Comparison of ENCODE assay signal across 1 cellular context in genomic region chr9:107282759-107283620, GRCh38.
A peak's percentile ranks its signal among the peaks of the same experiment; 100 is the strongest.
TF ChIP-seq lines count a peak whose summit lies in the region.

Gene RAD23B, plus strand, starts transcription at chr9:107283279. Its CDS starts 351 bp downstream, at chr9:107283630.

TF ChIP-seq in HepG2, 621 proteins besides CTCF, POLR2A, EP300 and RAD21 (continued from another document and continues in another):
- peak; percentile 59; the same call in 1 of the 2 replicates for TF ChIP-seq PRDM15 (CRISPR knock-in tag; IDR thresholded peaks at IDR 0.05)
- TF ChIP-seq PAWR (CRISPR knock-in tag; IDR thresholded peaks at IDR 0.05; ENCODE audit: borderline replicate concordance): no peak
- no peak for TF ChIP-seq NR2F6 (IDR thresholded peaks at IDR 0.05)
- TF ChIP-seq NR2F6 (CRISPR knock-in tag; IDR thresholded peaks at IDR 0.05): peak; percentile 5; the same call in 1 of the 2 replicates
- TF ChIP-seq ZNF501 (CRISPR knock-in tag; IDR thresholded peaks at IDR 0.05): peak; percentile 72
- no peak for TF ChIP-seq HMG20A (CRISPR knock-in tag; IDR thresholded peaks at IDR 0.05; ENCODE audit: borderline replicate concordance)
- TF ChIP-seq JDP2 (CRISPR knock-in tag; IDR thresholded peaks at IDR 0.05; ENCODE audit: borderline replicate concordance): no peak; the same call in 1 of the 2 replicates
- TF ChIP-seq MIER2 (CRISPR knock-in tag; IDR thresholded peaks at IDR 0.05): no peak
- TF ChIP-seq DZIP1 (CRISPR knock-in tag; IDR thresholded peaks at IDR 0.05): peak; percentile 86; the same call in 1 of the 2 replicates
- no peak for TF ChIP-seq ZNF598 (CRISPR knock-in tag; IDR thresholded peaks at IDR 0.05; ENCODE audit: borderline replicate concordance)
- TF ChIP-seq ZNF761 (CRISPR knock-in tag; conservative IDR thresholded peaks at IDR 0.05): 0 out of 2 replicates have a peak, but pooled peaks have one; percentile 56
- TF ChIP-seq ZFP36L1 (CRISPR knock-in tag; IDR thresholded peaks at IDR 0.05): 0 out of 2 replicates have a peak, but pooled peaks have one; percentile 15
- peak; percentile 92 for TF ChIP-seq ZNF343 (CRISPR knock-in tag; IDR thresholded peaks at IDR 0.05)
- TF ChIP-seq ZFP90 (CRISPR knock-in tag; IDR thresholded peaks at IDR 0.05; ENCODE audit: borderline replicate concordance): peak; percentile 80; the same call in 1 of the 2 replicates
- peak; percentile 0 for TF ChIP-seq XRCC5 (optimal IDR thresholded peaks at IDR 0.05; ENCODE audit: low read length)
- no peak for TF ChIP-seq ZNF616 (CRISPR knock-in tag; IDR thresholded peaks at IDR 0.05; ENCODE audit: low read depth)
- TF ChIP-seq ZNF280D (CRISPR knock-in tag; IDR thresholded peaks at IDR 0.05): no peak
- TF ChIP-seq ZNF264 (CRISPR knock-in tag; IDR thresholded peaks at IDR 0.05): no peak
- peak; percentile 83; the same call in 1 of the 2 replicates for TF ChIP-seq IRF2 (CRISPR knock-in tag; IDR thresholded peaks at IDR 0.05)
- TF ChIP-seq ADNP (CRISPR knock-in tag; IDR thresholded peaks at IDR 0.05): no peak
- peak; percentile 66 for TF ChIP-seq ZNF441 (CRISPR knock-in tag; IDR thresholded peaks at IDR 0.05; ENCODE audit: borderline replicate concordance)
- TF ChIP-seq ZNF362 (CRISPR knock-in tag; IDR thresholded peaks at IDR 0.05; ENCODE audit: borderline replicate concordance): 0 out of 2 replicates have a peak, but pooled peaks have one; percentile 38
- no peak for TF ChIP-seq SMARCE1 (IDR thresholded peaks at IDR 0.05; ENCODE audit: borderline replicate concordance)
- TF ChIP-seq ZBTB7A (CRISPR knock-in tag; IDR thresholded peaks at IDR 0.05): peak; percentile 68
- TF ChIP-seq KDM2A (CRISPR knock-in tag; IDR thresholded peaks at IDR 0.05; ENCODE audit: borderline replicate concordance, low read depth): peak; percentile 80
- TF ChIP-seq GRHL1 (CRISPR knock-in tag; conservative IDR thresholded peaks at IDR 0.05): no peak
- TF ChIP-seq FOXO4 (CRISPR knock-in tag; conservative IDR thresholded peaks at IDR 0.05): no peak
- TF ChIP-seq ZNF816 (CRISPR knock-in tag; IDR thresholded peaks at IDR 0.05; ENCODE audit: borderline replicate concordance): peak; percentile 30
- TF ChIP-seq THRA (CRISPR knock-in tag; IDR thresholded peaks at IDR 0.05; ENCODE audit: borderline replicate concordance): peak; percentile 23; the same call in 1 of the 2 replicates
- peak; percentile 91 for TF ChIP-seq DRAP1 (CRISPR knock-in tag; IDR thresholded peaks at IDR 0.05)
- TF ChIP-seq TIGD3 (CRISPR knock-in tag; IDR thresholded peaks at IDR 0.05; ENCODE audit: borderline replicate concordance): no peak
- TF ChIP-seq ZNF280B (CRISPR knock-in tag; IDR thresholded peaks at IDR 0.05; ENCODE audit: borderline replicate concordance): no peak
- TF ChIP-seq GABPB1 (CRISPR knock-in tag; IDR thresholded peaks at IDR 0.05): peak; percentile 82; the same call in 1 of the 2 replicates
- no peak for TF ChIP-seq REL (CRISPR knock-in tag; conservative IDR thresholded peaks at IDR 0.05)
- TF ChIP-seq ZNF292 (CRISPR knock-in tag; IDR thresholded peaks at IDR 0.05; ENCODE audit: borderline replicate concordance, low read depth): no peak
- TF ChIP-seq ZNF883 (CRISPR knock-in tag; IDR thresholded peaks at IDR 0.05; ENCODE audit: not compliant biosample characterization): no peak
- no peak for TF ChIP-seq CBX1 (IDR thresholded peaks at IDR 0.05; ENCODE audit: low read depth)
- TF ChIP-seq POLR2G (IDR thresholded peaks at IDR 0.05; ENCODE audit: low read depth, low read length): peak; percentile 91
